In the genomic region with DNA sequence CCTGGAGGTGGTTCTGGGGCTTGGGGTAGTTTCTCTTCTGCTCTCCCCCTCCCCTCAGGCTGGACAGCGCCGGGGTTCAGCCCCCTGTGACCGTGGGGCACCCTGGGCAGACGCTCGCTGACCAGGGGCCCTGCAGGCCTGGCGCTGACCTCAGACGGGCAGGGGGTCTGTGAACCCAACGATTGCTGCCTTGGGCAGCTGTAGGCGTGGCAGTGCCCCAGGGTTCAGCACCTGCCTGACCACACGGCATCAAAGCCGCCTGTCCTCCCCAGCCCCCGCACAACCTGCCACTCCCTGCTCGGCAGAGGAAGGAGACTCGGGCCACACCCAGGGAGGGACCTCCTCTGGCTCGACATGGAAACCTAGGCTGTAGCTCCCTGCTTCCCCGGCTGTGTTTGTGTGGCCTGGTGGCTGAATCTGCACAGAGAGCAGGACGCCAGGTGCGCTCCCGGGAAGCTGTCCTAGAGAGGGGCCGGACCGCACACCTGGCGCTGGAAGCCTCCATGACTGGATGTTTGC, we compare ENCODE assay signal across 19 cellular contexts. TPM values are rescaled to one million over a fixed set of nuclear protein-coding genes. Genes with fewer than 3 reads are reported as not detected.
A peak's percentile ranks its signal among the peaks of the same experiment; 100 is the strongest.
DNase-seq lines count a peak whose midpoint lies in the region; ATAC-seq and TF ChIP-seq lines count a peak whose summit lies in the region.
"Had no signal": no experiment of that assay in that cellular context is flagged by ENCODE, and none has a peak within 500 bp of the region (broad histone marks: within the 10 kb centered on the region; RNA-seq: fewer than 3 reads in every experiment).

No MANE protein-coding gene starts in this region.

- H3K4me1 ChIP-seq in CD8-positive, alpha-beta memory T cell (ENCODE audit: insufficient read depth, low read length), result peaks cover 47% of the 10 kb centered on the region
- H3K4me1 ChIP-seq in H9 (ENCODE audit: insufficient read depth, low read length), result peaks cover 2% of the 10 kb centered on the region; the same call in 1 of the 2 replicates
- peaks cover 0 to 20% (median 11%) of the 10 kb centered on the region in 4 donors for H3K4me1 ChIP-seq in tibial artery
- H3K4me1 ChIP-seq: parathyroid adenoma had no signal

- no peak overlapping the region for H2BK120ac ChIP-seq in H9 (ENCODE audit: low read depth, low read length, poor library complexity, severe bottlenecking)

- H3K4me3 Mint-ChIP-seq in CD8-positive, alpha-beta memory T cell, result peak overlapping the region in 4 of 7 donors; percentile 19 to 68 (median 46)
- no peak overlapping the region for H3K4me3 Mint-ChIP-seq in H9
- H3K4me3 Mint-ChIP-seq in activated naive CD8-positive, alpha-beta T cell treated with anti-CD3 and anti-CD28 coated beads, Interleukin-2, amount 50 U/mL, for 24 hours, result no peak overlapping the region
- H3K4me3 Mint-ChIP-seq in stimulated activated naive B cell treated with anti-CD40 and anti-IgM and Interleukin-4, amounts not matched to agents 10 μg/mL and 1 μg/mL and 100 μg/mL, for 72 hours, result no peak overlapping the region
- H3K4me3 Mint-ChIP-seq: activated T-cell treated with anti-CD3 and anti-CD28 coated beads, Interleukin-2, amount 50 U/mL, for 24 hours had no signal

- no peaks in the 10 kb centered on the region for H3K9me3 Mint-ChIP-seq in CD8-positive, alpha-beta memory T cell
- no peaks in the 10 kb centered on the region for H3K9me3 Mint-ChIP-seq in H9
- H3K9me3 Mint-ChIP-seq in activated naive CD8-positive, alpha-beta T cell treated with anti-CD3 and anti-CD28 coated beads, Interleukin-2, amount 50 U/mL, for 24 hours, result no peaks in the 10 kb centered on the region
- H3K9me3 Mint-ChIP-seq in stimulated activated naive B cell treated with anti-CD40 and anti-IgM and Interleukin-4, amounts not matched to agents 10 μg/mL and 1 μg/mL and 100 μg/mL, for 72 hours, result no peaks in the 10 kb centered on the region
- H3K9me3 Mint-ChIP-seq: activated T-cell treated with anti-CD3 and anti-CD28 coated beads, Interleukin-2, amount 50 U/mL, for 24 hours had no signal

- peak overlapping the region; percentile 8; the same call in 1 of the 2 replicates for H3K14ac ChIP-seq in H9 (ENCODE audit: insufficient read depth, low read length)

- H3K27ac Mint-ChIP-seq in CD8-positive, alpha-beta memory T cell, result peak overlapping the region in 6 of 8 donors; percentile 54 to 94 (median 80)
- no peak overlapping the region for H3K27ac Mint-ChIP-seq in H9
- no peak overlapping the region for H3K27ac Mint-ChIP-seq in activated naive CD8-positive, alpha-beta T cell treated with anti-CD3 and anti-CD28 coated beads, Interleukin-2, amount 50 U/mL, for 24 hours
- H3K27ac Mint-ChIP-seq in stimulated activated naive B cell treated with anti-CD40 and anti-IgM and Interleukin-4, amounts not matched to agents 10 μg/mL and 1 μg/mL and 100 μg/mL, for 72 hours, result no peak overlapping the region
- H3K27ac Mint-ChIP-seq: activated T-cell treated with anti-CD3 and anti-CD28 coated beads, Interleukin-2, amount 50 U/mL, for 24 hours had no signal

- CTCF ChIA-PET in CD8-positive, alpha-beta memory T cell (lab: Charles Lee), result interaction anchor here (0.8 to 2.5 kb wide), 6 partner anchors 12 to 122 kb away, joined by 3 to 8 read pairs (median 3); a partner anchor contains a TSS

- no peaks in the 10 kb centered on the region for H3K27me3 ChIP-seq in CD8-positive, alpha-beta memory T cell (ENCODE audit: insufficient read depth, low read length, poor library complexity, severe bottlenecking)
- H3K27me3 ChIP-seq in H9 (ENCODE audit: insufficient read depth, low read length), result no peaks in the 10 kb centered on the region
- no peaks in the 10 kb centered on the region for H3K27me3 ChIP-seq in layer of hippocampus (ENCODE audit: control insufficient read depth, insufficient read depth, low read length)
- H3K27me3 ChIP-seq in tibial artery, result peaks cover 0 to 16% of the 10 kb centered on the region in 2 donors
- H3K27me3 ChIP-seq: BLaER1 had no signal

- no peaks in the 10 kb centered on the region for H3K79me1 ChIP-seq in H9 (ENCODE audit: insufficient read depth, low read depth, low read length, poor library complexity, severe bottlenecking)

- no peak overlapping the region for H2AK5ac ChIP-seq in H9 (ENCODE audit: insufficient read length, low read length)

- H3K18ac ChIP-seq in H9 (ENCODE audit: insufficient read length, low read depth, low read length), result no peak overlapping the region

- no peak overlapping the region for H3K4me3 ChIP-seq in CD8-positive, alpha-beta memory T cell (ENCODE audit: low read length)
- no peak overlapping the region for H3K4me3 ChIP-seq in tibial artery
- H3K4me3 ChIP-seq: BLaER1 had no signal

- no peak for ATAC-seq in activated naive CD8-positive, alpha-beta T cell treated with anti-CD3 and anti-CD28 coated beads, Interleukin-2, amount 50 U/mL, for 24 hours
- no peak for ATAC-seq in GM18517 (IDR thresholded peaks at IDR 0.05; ENCODE audit: unreplicated experiment)
- no peak for ATAC-seq in stimulated activated naive B cell treated with anti-CD40 and anti-IgM and Interleukin-4, amounts not matched to agents 10 μg/mL and 1 μg/mL and 100 μg/mL, for 72 hours (replicated peaks)

- POLR2A ChIA-PET in CD8-positive, alpha-beta memory T cell (lab: Charles Lee), result interaction anchor here (2.2 kb wide), 1 partner anchor 11 kb away, joined by 6 read pairs; no protein-coding TSS in a partner anchor

- H3K4ac ChIP-seq in H9 (ENCODE audit: low read depth, low read length), result no peak overlapping the region

- no peaks in the 10 kb centered on the region for H3K23me2 ChIP-seq in H9 (ENCODE audit: insufficient read length, low read depth, low read length, poor library complexity, severe bottlenecking)

- peaks cover 39 to 68% (median 41%) of the 10 kb centered on the region in 3 donors for H3K4me1 Mint-ChIP-seq in CD8-positive, alpha-beta memory T cell
- H3K4me1 Mint-ChIP-seq in H9, result peaks cover 7 to 13% of the 10 kb centered on the region in 2 experiments
- H3K4me1 Mint-ChIP-seq in activated naive CD8-positive, alpha-beta T cell treated with anti-CD3 and anti-CD28 coated beads, Interleukin-2, amount 50 U/mL, for 24 hours, result peaks cover 32% of the 10 kb centered on the region
- H3K4me1 Mint-ChIP-seq in stimulated activated naive B cell treated with anti-CD40 and anti-IgM and Interleukin-4, amounts not matched to agents 10 μg/mL and 1 μg/mL and 100 μg/mL, for 72 hours, result peaks cover 7 to 11% of the 10 kb centered on the region in 2 donors

- no peak overlapping the region for H2BK20ac ChIP-seq in H9 (ENCODE audit: low read depth, low read length, poor library complexity, severe bottlenecking)

- intact Hi-C loops in tibial artery (cut with DNase I; ENCODE audit: low total_unique reads), result no loop called here

- no peak overlapping the region for H2BK15ac ChIP-seq in H9 (ENCODE audit: low read depth, low read length)

- H3T11ph ChIP-seq in H9 (ENCODE audit: low read length), result no peak overlapping the region

- H3K4me2 ChIP-seq in H9 (ENCODE audit: insufficient read depth, insufficient read length, low read length), result no peak overlapping the region
- H3K4me2 ChIP-seq: BLaER1 had no signal

- no peaks in the 10 kb centered on the region for H3K9me3 ChIP-seq in CD8-positive, alpha-beta memory T cell (ENCODE audit: low read length)
- H3K9me3 ChIP-seq in H9 (ENCODE audit: control insufficient read depth, low read depth, low read length) (no peaks in the 10 kb centered on the region), tibial artery (no peaks in the 10 kb centered on the region)
- H3K9me3 ChIP-seq: BLaER1 had no signal

- H3K27me3 Mint-ChIP-seq in CD8-positive, alpha-beta memory T cell, result peaks cover 0 to 3% of the 10 kb centered on the region in 2 donors
- peaks cover 16% of the 10 kb centered on the region for H3K27me3 Mint-ChIP-seq in H9 (ENCODE audit: low read depth)
- H3K27me3 Mint-ChIP-seq in activated naive CD8-positive, alpha-beta T cell treated with anti-CD3 and anti-CD28 coated beads, Interleukin-2, amount 50 U/mL, for 24 hours, result no peaks in the 10 kb centered on the region
- peaks cover 13 to 20% of the 10 kb centered on the region in 2 donors for H3K27me3 Mint-ChIP-seq in stimulated activated naive B cell treated with anti-CD40 and anti-IgM and Interleukin-4, amounts not matched to agents 10 μg/mL and 1 μg/mL and 100 μg/mL, for 72 hours
- H3K27me3 Mint-ChIP-seq: activated T-cell treated with anti-CD3 and anti-CD28 coated beads, Interleukin-2, amount 50 U/mL, for 24 hours had no signal

- WGBS in H9 (ENCODE audit: extremely low coverage, insufficient read length, low lambda C conversion rate), result no CpG with 5 or more reads among the region's 22 CpGs

- H4K8ac ChIP-seq in H9 (replicated peaks; ENCODE audit: insufficient read length, low read depth, low read length), result no peak overlapping the region

- no peak overlapping the region for H2BK12ac ChIP-seq in H9 (ENCODE audit: insufficient read length, low read depth, low read length)

- H3K79me2 ChIP-seq in H9 (ENCODE audit: insufficient read depth, low read length), result no peaks in the 10 kb centered on the region
- H3K79me2 ChIP-seq: parathyroid adenoma had no signal

- H4K5ac ChIP-seq in H9 (ENCODE audit: insufficient read length, low read depth, low read length), result no peak overlapping the region

- H4K20me1 ChIP-seq in H9 (ENCODE audit: control insufficient read depth, insufficient read depth, insufficient read length), result no peaks in the 10 kb centered on the region
- H4K20me1 ChIP-seq: BLaER1 had no signal

- no peak overlapping the region for H3K56ac ChIP-seq in H9 (ENCODE audit: insufficient read length, low read depth, low read length)

- H3K36me3 ChIP-seq in CD8-positive, alpha-beta memory T cell (ENCODE audit: insufficient read depth, low read length), result no peaks in the 10 kb centered on the region
- no peaks in the 10 kb centered on the region for H3K36me3 ChIP-seq in tibial artery
- H3K36me3 ChIP-seq: BLaER1 had no signal

- H3K36me3 Mint-ChIP-seq in CD8-positive, alpha-beta memory T cell, result peaks cover 0 to 3% (median 0%) of the 10 kb centered on the region in 3 donors
- H3K36me3 Mint-ChIP-seq in H9 (ENCODE audit: insufficient read depth in 1 of 3, low read depth in 3 of 3), result no peaks in the 10 kb centered on the region
- H3K36me3 Mint-ChIP-seq in activated naive CD8-positive, alpha-beta T cell treated with anti-CD3 and anti-CD28 coated beads, Interleukin-2, amount 50 U/mL, for 24 hours (ENCODE audit: low read depth), result no peaks in the 10 kb centered on the region
- H3K36me3 Mint-ChIP-seq in stimulated activated naive B cell treated with anti-CD40 and anti-IgM and Interleukin-4, amounts not matched to agents 10 μg/mL and 1 μg/mL and 100 μg/mL, for 72 hours, result no peaks in the 10 kb centered on the region

- no peak overlapping the region for H3K23ac ChIP-seq in H9 (ENCODE audit: insufficient read length, low read depth, low read length)

- H3K27ac ChIP-seq in CD8-positive, alpha-beta memory T cell (ENCODE audit: low read depth, low read length), result peak overlapping the region; percentile 16
- H3K27ac ChIP-seq in H9 (ENCODE audit: insufficient read length, low read depth, low read length) (no peak overlapping the region), layer of hippocampus (ENCODE audit: low read depth, low read length) (peak overlapping the region; percentile 13), tibial artery (no peak overlapping the region)
- H3K27ac ChIP-seq: BLaER1, epithelial cell of prostate, parathyroid adenoma had no signal

- H2BK5ac ChIP-seq in H9 (ENCODE audit: insufficient read length, low read length), result no peak overlapping the region

- no peak overlapping the region for H3K9ac ChIP-seq in H9 (ENCODE audit: extremely low read depth, insufficient read length, low read length)
- H3K9ac ChIP-seq: BLaER1, parathyroid adenoma had no signal

- no peak overlapping the region for H4K91ac ChIP-seq in H9 (ENCODE audit: insufficient read length, low read depth, low read length)

- no peak for TF ChIP-seq CTCF in H9 (conservative IDR thresholded peaks at IDR 0.05)
- no peak for TF ChIP-seq CTCF in tibial artery (IDR thresholded peaks at IDR 0.05)

- no peak overlapping the region for H2AFZ ChIP-seq in H9 (ENCODE audit: low read length)
- H2AFZ ChIP-seq: parathyroid adenoma had no signal

- DNase-seq in CD8-positive, alpha-beta memory T cell, result no peak
- DNase-seq in H9 (no peak), RPMI8226 (peak; percentile 87), tibial artery (no peak)
- DNase-seq in activated naive CD8-positive, alpha-beta T cell treated with anti-CD3 and anti-CD28 coated beads, Interleukin-2, amount 50 U/mL, for 24 hours, result no peak
- DNase-seq in stimulated activated naive B cell treated with anti-CD40 and anti-IgM and Interleukin-4, amounts not matched to agents 10 μg/mL and 1 μg/mL and 100 μg/mL, for 72 hours, result no peak
- DNase-seq: activated CD4-positive, alpha-beta T cell treated with anti-CD3 and anti-CD28 coated beads for 48 hours; activated T-cell treated with anti-CD3 and anti-CD28 coated beads, Interleukin-2, amount 50 U/mL, for 24 hours; central memory CD4-positive, alpha-beta T cell; EL; NCI-H2171 had no signal

RNA-seq across cellular contexts. Expression of a gene that starts 12.2 kb away (rescaled TPM):
- 1 to 10 TPM in 1 of 2 experiments, under 1 TPM in 1; 0.85 to 1.3 TPM for total RNA-seq in CD8-positive, alpha-beta memory T cell
- not detected for polyA plus RNA-seq in CD8-positive, alpha-beta memory T cell
- total RNA-seq in H9 (2021), result 2.1 and 4.5 TPM in 2 replicates
- total RNA-seq: M059J had no signal

RNA-seq across cellular contexts. Expression of a gene that starts 13.1 kb away (rescaled TPM):
- under 1 TPM; 0.24 to 0.49 TPM for total RNA-seq in CD8-positive, alpha-beta memory T cell
- 5.5 TPM for polyA plus RNA-seq in CD8-positive, alpha-beta memory T cell
- 3.6 and 4.8 TPM in 2 replicates for total RNA-seq in H9 (2021)
- total RNA-seq: M059J, OCI-LY7 had no signal

RNA-seq across cellular contexts. Expression of a gene that starts 18.6 kb away (rescaled TPM):
- total RNA-seq in CD8-positive, alpha-beta memory T cell, result under 1 TPM; 0.20 to 0.22 TPM
- polyA plus RNA-seq in CD8-positive, alpha-beta memory T cell, result 0.16 TPM
- total RNA-seq in H9 (2021), result 0.18 and 0.20 TPM in 2 replicates
- total RNA-seq: M059J; OCI-LY7; T-helper 1 cell treated with Interleukin-12 subunit alpha and Interleukin-12 subunit beta and Interleukin-4 antibody, amounts not matched to agents 30 ng/mL and 1 ng/mL, for 36 hours had no signal

RNA-seq across cellular contexts. Expression of a gene that starts 19.2 kb away (rescaled TPM):
- total RNA-seq in CD8-positive, alpha-beta memory T cell, result under 1 TPM in 1 of 2 experiments, not detected in 1; 0.96 TPM
- polyA plus RNA-seq in CD8-positive, alpha-beta memory T cell, result not detected
- total RNA-seq in H9 (2021), result 0.96 and 1.3 TPM in 2 replicates

RNA-seq across cellular contexts. Expression of a gene that starts 19.7 kb away (rescaled TPM):
- 100 to 1,000 TPM; 104 to 105 TPM for total RNA-seq in CD8-positive, alpha-beta memory T cell
- 163 TPM for polyA plus RNA-seq in CD8-positive, alpha-beta memory T cell
- total RNA-seq in H9 (2021), result 62.2 and 65.0 TPM in 2 replicates

Comparison
In these comparisons a context has a peak if more than half of its experiments do, and no peak if none do; other contexts are left out.
1. H3K27ac ChIP-seq: peak in CD8-positive, alpha-beta memory T cell (single experiment) and layer of hippocampus (single experiment); none in H9 (single experiment) and tibial artery (0 of 2).
2. H3K27ac Mint-ChIP-seq: peak in CD8-positive, alpha-beta memory T cell (6 of 8); none in H9 (0 of 3), activated naive CD8-positive, alpha-beta T cell treated with anti-CD3 and anti-CD28 coated beads, Interleukin-2, amount 50 U/mL, for 24 hours (single experiment) and stimulated activated naive B cell treated with anti-CD40 and anti-IgM and Interleukin-4, amounts not matched to agents 10 μg/mL and 1 μg/mL and 100 μg/mL, for 72 hours (single experiment).
3. H3K4me3 Mint-ChIP-seq: peak in CD8-positive, alpha-beta memory T cell (4 of 7); none in H9 (0 of 2), activated naive CD8-positive, alpha-beta T cell treated with anti-CD3 and anti-CD28 coated beads, Interleukin-2, amount 50 U/mL, for 24 hours (single experiment) and stimulated activated naive B cell treated with anti-CD40 and anti-IgM and Interleukin-4, amounts not matched to agents 10 μg/mL and 1 μg/mL and 100 μg/mL, for 72 hours (0 of 2).